In genomic region chr20:56211051-56211450, GRCh38 we compare ENCODE assay signal across 2 cellular contexts.
TF ChIP-seq lines count a peak whose summit lies in the region.

No MANE protein-coding gene starts in this region.

TF ChIP-seq in HepG2, 621 proteins besides CTCF, POLR2A, EP300 and RAD21:
- TF ChIP-seq CEBPB (IDR thresholded peaks at IDR 0.05; ENCODE audit: borderline replicate concordance, low read depth, low read length) (peak; percentile 85), DPF2 (CRISPR knock-in tag; IDR thresholded peaks at IDR 0.05; ENCODE audit: borderline replicate concordance, low read depth) (no peak)

TF ChIP-seq in K562, 482 proteins besides CTCF, POLR2A, EP300 and RAD21:
- TF ChIP-seq E2F3 (CRISPR knock-in tag; IDR thresholded peaks at IDR 0.05) (no peak), SUPT5H (IDR thresholded peaks at IDR 0.05) (no peak), CREB1 (IDR thresholded peaks at IDR 0.05) (no peak), CREB1 (CRISPR knock-in tag; IDR thresholded peaks at IDR 0.05) (no peak), ZNF583 (CRISPR knock-in tag; IDR thresholded peaks at IDR 0.05) (no peak), BMI1 (IDR thresholded peaks at IDR 0.05; ENCODE audit: low read length) (no peak), CAMTA2 (CRISPR knock-in tag; conservative IDR thresholded peaks at IDR 0.05) (no peak), POLR3G (IDR thresholded peaks at IDR 0.05; ENCODE audit: extremely low read depth, insufficient read length, insufficient replicate concordance) (no peak), CEBPG (CRISPR knock-in tag; IDR thresholded peaks at IDR 0.05) (no peak), CEBPG (tag; conservative IDR thresholded peaks at IDR 0.05 in 1 of 2, IDR thresholded peaks at IDR 0.05 in 1 of 2) (peak; percentile 21 to 58; a peak in 2 of 4 replicates), CEBPB (tag; IDR thresholded peaks at IDR 0.05) (peak; percentile 65)
